20 cellular contexts compared by ENCODE assay signal in the genomic region with DNA sequence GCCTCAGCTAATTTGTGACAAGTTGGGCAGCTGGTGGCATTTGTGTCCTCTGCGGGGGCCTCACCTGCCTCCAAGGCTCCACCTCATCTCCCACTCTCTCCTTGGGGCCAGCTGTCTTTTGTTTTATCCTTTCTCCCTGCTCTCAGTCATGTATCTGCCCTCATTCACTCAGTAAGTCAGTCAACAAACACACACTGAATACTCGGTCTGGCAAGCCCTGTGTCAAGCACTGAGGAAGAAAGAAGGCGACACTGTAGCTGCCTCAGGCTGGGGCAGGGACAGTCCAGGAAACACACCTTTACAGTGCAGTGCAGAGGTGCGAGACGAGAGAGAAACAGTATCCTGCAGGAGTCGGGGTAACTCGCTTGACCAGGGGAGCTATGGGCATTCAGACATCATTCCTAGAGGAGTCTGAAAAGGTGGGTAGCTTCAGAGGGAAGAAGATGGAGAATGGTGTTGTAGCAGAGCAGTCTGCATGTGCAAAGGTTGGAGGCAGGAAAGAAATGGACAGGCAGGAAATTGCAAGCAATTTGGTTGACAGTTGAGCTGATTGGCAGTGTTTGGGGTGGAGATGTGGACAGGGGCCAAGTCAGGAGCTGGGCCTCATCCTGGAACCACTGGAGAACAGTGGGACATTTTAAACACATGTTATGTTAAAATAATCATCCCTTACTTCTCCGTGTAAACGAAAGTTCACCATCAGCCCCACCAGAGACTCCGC. TPM values are rescaled to one million over a fixed set of nuclear protein-coding genes. Genes with fewer than 3 reads are reported as not detected.
DNase-seq lines count a peak whose midpoint lies in the region; ATAC-seq and TF ChIP-seq lines count a peak whose summit lies in the region.
"Had no signal": no experiment of that assay in that cellular context is flagged by ENCODE, and none has a peak within 500 bp of the region (broad histone marks: within the 10 kb centered on the region; RNA-seq: fewer than 3 reads in every experiment).

No MANE protein-coding gene starts in this region.

- H3K27ac Mint-ChIP-seq in stimulated activated memory B cell treated with anti-CD40 and anti-IgM and Interleukin-4, amounts not matched to agents 10 μg/mL and 1 μg/mL and 100 μg/mL, for 72 hours, result no peak overlapping the region
- H3K27ac Mint-ChIP-seq: activated T-helper 17 cell treated with anti-CD3 and anti-CD28 coated beads, Interleukin-2, amount 50 U/mL, for 72 hours; dendritic cell treated with granulocyte-macrophage colony-stimulating factor and Interleukin-4, amounts not matched to agents 40 ng/mL and 50 ng/mL, for 4 days had no signal

- H3K36me3 ChIP-seq in colonic mucosa (no peaks in the 10 kb centered on the region), left lung (no peaks in the 10 kb centered on the region)
- H3K36me3 ChIP-seq: brain microvascular endothelial cell, gastroesophageal sphincter, SJSA1 had no signal

- H3K9me3 ChIP-seq in colonic mucosa (no peaks in the 10 kb centered on the region), left lung (no peaks in the 10 kb centered on the region)
- H3K9me3 ChIP-seq: gastroesophageal sphincter, SJSA1 had no signal

- H3K27ac ChIP-seq in colonic mucosa (peak overlapping the region; percentile 37), left lung (peak overlapping the region; percentile 5 to 59)
- H3K27ac ChIP-seq: brain microvascular endothelial cell, gastroesophageal sphincter, parathyroid adenoma, SJSA1 had no signal

- peaks cover 14% of the 10 kb centered on the region for H3K4me1 ChIP-seq in colonic mucosa
- peaks cover 12 to 17% of the 10 kb centered on the region in 2 donors for H3K4me1 ChIP-seq in left lung

- DNase-seq in colonic mucosa, result peak; percentile 85
- no peak for DNase-seq in left lung
- DNase-seq in NCI-H82 treated with DMSO at 0.1 percent for 48 hours (lab: John Stamatoyannopoulos, UW; ENCODE audit: unreplicated experiment), result no peak
- no peak for DNase-seq in NCI-H1092 treated with DMSO at 0.1 percent for 48 hours (lab: John Stamatoyannopoulos, UW)
- DNase-seq: brain microvascular endothelial cell; EL; NCI-H1436; NCI-H2171 treated with DMSO at 0.1 percent for 48 hours; stimulated activated CD4-positive, alpha-beta T cell treated with anti-CD3 and anti-CD28 coated beads, Interleukin-2, amount 100 ng/mL, for 48 hours had no signal

- peaks cover 36% of the 10 kb centered on the region for H3K27me3 Mint-ChIP-seq in stimulated activated memory B cell treated with anti-CD40 and anti-IgM and Interleukin-4, amounts not matched to agents 10 μg/mL and 1 μg/mL and 100 μg/mL, for 72 hours

- H3K9ac ChIP-seq in colonic mucosa (ENCODE audit: low read depth in 2 of 2, low read length in 2 of 2), result no peak overlapping the region
- H3K9ac ChIP-seq: parathyroid adenoma had no signal

- H3K9me3 Mint-ChIP-seq in stimulated activated memory B cell treated with anti-CD40 and anti-IgM and Interleukin-4, amounts not matched to agents 10 μg/mL and 1 μg/mL and 100 μg/mL, for 72 hours, result no peaks in the 10 kb centered on the region
- H3K9me3 Mint-ChIP-seq: activated T-helper 17 cell treated with anti-CD3 and anti-CD28 coated beads, Interleukin-2, amount 50 U/mL, for 72 hours; dendritic cell treated with granulocyte-macrophage colony-stimulating factor and Interleukin-4, amounts not matched to agents 40 ng/mL and 50 ng/mL, for 4 days had no signal

- intact Hi-C loops in colonic mucosa (cut with DNase I), result no loop called here
- intact Hi-C loops in left lung (cut with DNase I), result no loop called here

- H3K27me3 ChIP-seq in colonic mucosa (no peaks in the 10 kb centered on the region), left lung (no peaks in the 10 kb centered on the region)
- H3K27me3 ChIP-seq: brain microvascular endothelial cell, gastroesophageal sphincter, SJSA1 had no signal

- H3K4me1 Mint-ChIP-seq in stimulated activated memory B cell treated with anti-CD40 and anti-IgM and Interleukin-4, amounts not matched to agents 10 μg/mL and 1 μg/mL and 100 μg/mL, for 72 hours, result no peaks in the 10 kb centered on the region
- H3K4me1 Mint-ChIP-seq: activated T-helper 17 cell treated with anti-CD3 and anti-CD28 coated beads, Interleukin-2, amount 50 U/mL, for 72 hours had no signal

- TF ChIP-seq CTCF in colonic mucosa (IDR thresholded peaks at IDR 0.05), result no peak
- TF ChIP-seq CTCF in left lung (IDR thresholded peaks at IDR 0.05), result no peak

- H3K4me3 Mint-ChIP-seq in stimulated activated memory B cell treated with anti-CD40 and anti-IgM and Interleukin-4, amounts not matched to agents 10 μg/mL and 1 μg/mL and 100 μg/mL, for 72 hours, result no peak overlapping the region
- H3K4me3 Mint-ChIP-seq: activated T-helper 17 cell treated with anti-CD3 and anti-CD28 coated beads, Interleukin-2, amount 50 U/mL, for 72 hours; dendritic cell treated with granulocyte-macrophage colony-stimulating factor and Interleukin-4, amounts not matched to agents 40 ng/mL and 50 ng/mL, for 4 days had no signal

- no peak overlapping the region for H3K4me3 ChIP-seq in colonic mucosa
- H3K4me3 ChIP-seq in left lung, result no peak overlapping the region
- H3K4me3 ChIP-seq: gastroesophageal sphincter, SJSA1 had no signal

- no peak for ATAC-seq in left lung
- peak; percentile 27 for ATAC-seq in stimulated activated memory B cell treated with anti-CD40 and anti-IgM and Interleukin-4, amounts not matched to agents 10 μg/mL and 1 μg/mL and 100 μg/mL, for 72 hours
- ATAC-seq in GM19023 (IDR thresholded peaks at IDR 0.05; ENCODE audit: unreplicated experiment), result no peak
- ATAC-seq: activated T-helper 17 cell treated with anti-CD3 and anti-CD28 coated beads, Interleukin-2, amount 50 U/mL, for 72 hours; gastroesophageal sphincter had no signal

- no peaks in the 10 kb centered on the region for H3K36me3 Mint-ChIP-seq in stimulated activated memory B cell treated with anti-CD40 and anti-IgM and Interleukin-4, amounts not matched to agents 10 μg/mL and 1 μg/mL and 100 μg/mL, for 72 hours

RNA-seq across cellular contexts. Expression of gene SCTR, which starts 34.9 kb away (rescaled TPM):
- total RNA-seq in colonic mucosa (under 1 TPM; 0.25 to 0.27 TPM), left lung (10 to 100 TPM; 10.1 to 13.7 TPM)
- total RNA-seq: activated T-helper 17 cell treated with anti-CD3 and anti-CD28 coated beads, Interleukin-2, amount 50 U/mL, for 72 hours; epithelial cell of proximal tubule; H4; lower leg skin; SJSA1; subcutaneous adipose tissue had no signal

RNA-seq across cellular contexts. Expression of gene CFAP221, which starts 54.9 kb away (rescaled TPM):
- total RNA-seq in colonic mucosa (not detected), left lung (10 to 100 TPM; 20.0 to 20.8 TPM)
- total RNA-seq: activated T-helper 17 cell treated with anti-CD3 and anti-CD28 coated beads, Interleukin-2, amount 50 U/mL, for 72 hours; epithelial cell of proximal tubule; lower leg skin; SJSA1 had no signal

RNA-seq across cellular contexts. Expression of gene TMEM37, which starts 57.7 kb away (rescaled TPM):
- total RNA-seq in colonic mucosa (10 to 100 TPM; 24.3 to 52.1 TPM), left lung (10 to 100 TPM; 15.3 to 31.2 TPM)
- total RNA-seq: activated T-helper 17 cell treated with anti-CD3 and anti-CD28 coated beads, Interleukin-2, amount 50 U/mL, for 72 hours; SJSA1 had no signal

Comparison
In these comparisons a context has a peak if more than half of its experiments do, and no peak if none do; other contexts are left out.
1. RNA of gene SCTR, which starts 34.9 kb away (total RNA-seq): 10.1 to 13.7 TPM in left lung; 0.25 to 0.27 TPM in colonic mucosa; every median in the first group is over 4 times any median in the second.
2. RNA of gene CFAP221, which starts 54.9 kb away (total RNA-seq): 20.0 to 20.8 TPM in left lung; not detected in colonic mucosa; every median in the first group is over 10 times any median in the second.